ENCODE assay signal across 17 cellular contexts in the genomic region with DNA sequence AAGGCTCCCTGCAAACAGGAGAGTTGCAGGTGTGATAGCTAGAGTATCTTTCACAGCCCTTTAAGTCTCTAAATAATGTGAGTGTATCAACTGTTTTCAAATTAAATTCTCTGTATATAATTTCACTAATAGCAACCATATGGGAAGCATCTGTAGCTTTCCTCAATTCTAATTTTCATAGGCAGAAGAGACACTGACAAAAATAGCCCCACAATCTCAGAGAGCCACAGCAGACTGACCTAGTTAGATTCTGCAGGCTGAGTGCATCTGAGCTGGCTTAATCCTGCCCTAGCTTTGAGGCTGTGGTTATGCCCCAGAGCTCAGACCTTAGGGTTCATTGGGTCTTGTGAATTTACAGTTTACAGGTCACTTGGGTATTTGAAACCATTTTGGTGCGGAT.
DNase-seq lines count a peak whose midpoint lies in the region; ATAC-seq and TF ChIP-seq lines count a peak whose summit lies in the region.
"Had no signal": no experiment of that assay in that cellular context is flagged by ENCODE, and none has a peak within 500 bp of the region (broad histone marks: within the 10 kb centered on the region; RNA-seq: fewer than 3 reads in every experiment).

No MANE protein-coding gene starts in this region.

- H2AFZ ChIP-seq in GM23338, result no peak overlapping the region

- H3K4me1 Mint-ChIP-seq in GM23338, result peaks cover 10% of the 10 kb centered on the region; the same call in 2 of the 3 replicates
- H3K4me1 Mint-ChIP-seq: IgD-negative memory B cell had no signal

- TF ChIP-seq CTCF in GM23338 (conservative IDR thresholded peaks at IDR 0.05; ENCODE audit: low read depth in 2 of 2) (no peak), testis (IDR thresholded peaks at IDR 0.05) (no peak)

- H3K4me3 ChIP-seq in GM23338 (no peak overlapping the region), testis (no peak overlapping the region)
- H3K4me3 ChIP-seq: SK-N-MC had no signal

- TF ChIP-seq POLR2A in testis (IDR thresholded peaks at IDR 0.05), result no peak

- peaks cover 2% of the 10 kb centered on the region for H3K27me3 Mint-ChIP-seq in GM23338 (ENCODE audit: insufficient read depth, low read depth, poor library complexity)
- H3K27me3 Mint-ChIP-seq: CD4-positive, alpha-beta T cell; IgD-negative memory B cell had no signal

- no peaks in the 10 kb centered on the region for H3F3A ChIP-seq in GM23338 (replicated peaks; ENCODE audit: low read depth)

- no peak for DNase-seq in GM23338 (ENCODE audit: low spot score)
- DNase-seq in NCI-H69 (lab: John Stamatoyannopoulos, UW), result peak; percentile 41
- DNase-seq in cerebellum (ENCODE audit: low spot score), result peak; percentile 84
- DNase-seq in substantia nigra (lab: John Stamatoyannopoulos, UW), result peak in 2 of 49 donors; percentile 25 to 42
- no peak for DNase-seq in NCI-H146 (lab: John Stamatoyannopoulos, UW)
- DNase-seq in testis, result no peak
- DNase-seq in NCI-H1048 (lab: John Stamatoyannopoulos, UW), result no peak
- DNase-seq: BE2C; CD4-positive, alpha-beta T cell; DMS79 treated with DMSO at 0.1 percent for 48 hours; HCEC 1CT; NCI-H1105 treated with DMSO at 0.1 percent for 48 hours; NCI-H2029; NCI-H2171; NCI-H774 had no signal

- no peaks in the 10 kb centered on the region for H3K9me2 ChIP-seq in GM23338 (ENCODE audit: insufficient read depth)

- H3K9me3 Mint-ChIP-seq in GM23338, result no peaks in the 10 kb centered on the region

- 64 to 81% methylated on average over 1 of the region's 1 CpG for WGBS in testis, 2 donors

- peaks cover 7% of the 10 kb centered on the region; the same call in 2 of the 3 replicates for H3K36me3 Mint-ChIP-seq in GM23338 (ENCODE audit: low read depth)
- H3K36me3 Mint-ChIP-seq: IgD-negative memory B cell had no signal

- intact Hi-C loops in testis (cut with DNase I; ENCODE audit: low total_unique reads), result no loop called here

- H3K4me1 ChIP-seq in GM23338 (ENCODE audit: insufficient read depth) (no peaks in the 10 kb centered on the region; the same call in 1 of the 2 replicates), testis (peaks cover 2% of the 10 kb centered on the region)

- no peak overlapping the region for H3K27ac ChIP-seq in GM23338 (ENCODE audit: low read depth)
- H3K27ac ChIP-seq in substantia nigra (ENCODE audit: low read depth, low read length, poor library complexity, severe bottlenecking), result peak overlapping the region; percentile 27
- no peak overlapping the region for H3K27ac ChIP-seq in testis
- H3K27ac ChIP-seq: SK-N-MC had no signal

- peak; percentile 66 for ATAC-seq in GM23338

- H4K20me1 ChIP-seq in GM23338 (replicated peaks; ENCODE audit: insufficient read depth), result no peaks in the 10 kb centered on the region

- H3K4me3 Mint-ChIP-seq in GM23338, result no peak overlapping the region
- H3K4me3 Mint-ChIP-seq: CD4-positive, alpha-beta T cell; IgD-negative memory B cell had no signal

- H3K9me3 ChIP-seq in testis, result no peaks in the 10 kb centered on the region
- H3K9me3 ChIP-seq: BE2C had no signal

- H3K4me2 ChIP-seq in GM23338, result no peak overlapping the region

- H3K79me2 ChIP-seq in GM23338 (replicated peaks; ENCODE audit: insufficient read depth), result peaks cover 87% of the 10 kb centered on the region

- no peaks in the 10 kb centered on the region for H3K36me3 ChIP-seq in GM23338 (ENCODE audit: insufficient read depth)
- no peaks in the 10 kb centered on the region for H3K36me3 ChIP-seq in testis (ENCODE audit: low read depth, missing control alignments)
- H3K36me3 ChIP-seq: BE2C had no signal

- H3K27ac Mint-ChIP-seq in GM23338, result no peak overlapping the region
- H3K27ac Mint-ChIP-seq: CD4-positive, alpha-beta T cell; IgD-negative memory B cell had no signal

- H3K27me3 ChIP-seq in GM23338 (ENCODE audit: insufficient read depth) (no peaks in the 10 kb centered on the region), testis (no peaks in the 10 kb centered on the region)
- H3K27me3 ChIP-seq: BE2C had no signal

TF ChIP-seq in GM23338, 12 proteins besides CTCF, POLR2A, EP300 and RAD21 (continues in another document):
- TF ChIP-seq, protein P1, sequence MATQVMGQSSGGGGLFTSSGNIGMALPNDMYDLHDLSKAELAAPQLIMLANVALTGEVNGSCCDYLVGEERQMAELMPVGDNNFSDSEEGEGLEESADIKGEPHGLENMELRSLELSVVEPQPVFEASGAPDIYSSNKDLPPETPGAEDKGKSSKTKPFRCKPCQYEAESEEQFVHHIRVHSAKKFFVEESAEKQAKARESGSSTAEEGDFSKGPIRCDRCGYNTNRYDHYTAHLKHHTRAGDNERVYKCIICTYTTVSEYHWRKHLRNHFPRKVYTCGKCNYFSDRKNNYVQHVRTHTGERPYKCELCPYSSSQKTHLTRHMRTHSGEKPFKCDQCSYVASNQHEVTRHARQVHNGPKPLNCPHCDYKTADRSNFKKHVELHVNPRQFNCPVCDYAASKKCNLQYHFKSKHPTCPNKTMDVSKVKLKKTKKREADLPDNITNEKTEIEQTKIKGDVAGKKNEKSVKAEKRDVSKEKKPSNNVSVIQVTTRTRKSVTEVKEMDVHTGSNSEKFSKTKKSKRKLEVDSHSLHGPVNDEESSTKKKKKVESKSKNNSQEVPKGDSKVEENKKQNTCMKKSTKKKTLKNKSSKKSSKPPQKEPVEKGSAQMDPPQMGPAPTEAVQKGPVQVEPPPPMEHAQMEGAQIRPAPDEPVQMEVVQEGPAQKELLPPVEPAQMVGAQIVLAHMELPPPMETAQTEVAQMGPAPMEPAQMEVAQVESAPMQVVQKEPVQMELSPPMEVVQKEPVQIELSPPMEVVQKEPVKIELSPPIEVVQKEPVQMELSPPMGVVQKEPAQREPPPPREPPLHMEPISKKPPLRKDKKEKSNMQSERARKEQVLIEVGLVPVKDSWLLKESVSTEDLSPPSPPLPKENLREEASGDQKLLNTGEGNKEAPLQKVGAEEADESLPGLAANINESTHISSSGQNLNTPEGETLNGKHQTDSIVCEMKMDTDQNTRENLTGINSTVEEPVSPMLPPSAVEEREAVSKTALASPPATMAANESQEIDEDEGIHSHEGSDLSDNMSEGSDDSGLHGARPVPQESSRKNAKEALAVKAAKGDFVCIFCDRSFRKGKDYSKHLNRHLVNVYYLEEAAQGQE (IDR thresholded peaks at IDR 0.05; ENCODE audit: unreplicated experiment), result no peak
- TF ChIP-seq NANOG (IDR thresholded peaks at IDR 0.05; ENCODE audit: borderline replicate concordance) (no peak), JUNB (IDR thresholded peaks at IDR 0.05; ENCODE audit: unreplicated experiment) (no peak), CREB1 (CRISPR knock-in tag; IDR thresholded peaks at IDR 0.05; ENCODE audit: low read depth) (no peak), EZH2phosphoT487 (IDR thresholded peaks at IDR 0.05; ENCODE audit: unreplicated experiment) (no peak)
- TF ChIP-seq, protein P2, sequence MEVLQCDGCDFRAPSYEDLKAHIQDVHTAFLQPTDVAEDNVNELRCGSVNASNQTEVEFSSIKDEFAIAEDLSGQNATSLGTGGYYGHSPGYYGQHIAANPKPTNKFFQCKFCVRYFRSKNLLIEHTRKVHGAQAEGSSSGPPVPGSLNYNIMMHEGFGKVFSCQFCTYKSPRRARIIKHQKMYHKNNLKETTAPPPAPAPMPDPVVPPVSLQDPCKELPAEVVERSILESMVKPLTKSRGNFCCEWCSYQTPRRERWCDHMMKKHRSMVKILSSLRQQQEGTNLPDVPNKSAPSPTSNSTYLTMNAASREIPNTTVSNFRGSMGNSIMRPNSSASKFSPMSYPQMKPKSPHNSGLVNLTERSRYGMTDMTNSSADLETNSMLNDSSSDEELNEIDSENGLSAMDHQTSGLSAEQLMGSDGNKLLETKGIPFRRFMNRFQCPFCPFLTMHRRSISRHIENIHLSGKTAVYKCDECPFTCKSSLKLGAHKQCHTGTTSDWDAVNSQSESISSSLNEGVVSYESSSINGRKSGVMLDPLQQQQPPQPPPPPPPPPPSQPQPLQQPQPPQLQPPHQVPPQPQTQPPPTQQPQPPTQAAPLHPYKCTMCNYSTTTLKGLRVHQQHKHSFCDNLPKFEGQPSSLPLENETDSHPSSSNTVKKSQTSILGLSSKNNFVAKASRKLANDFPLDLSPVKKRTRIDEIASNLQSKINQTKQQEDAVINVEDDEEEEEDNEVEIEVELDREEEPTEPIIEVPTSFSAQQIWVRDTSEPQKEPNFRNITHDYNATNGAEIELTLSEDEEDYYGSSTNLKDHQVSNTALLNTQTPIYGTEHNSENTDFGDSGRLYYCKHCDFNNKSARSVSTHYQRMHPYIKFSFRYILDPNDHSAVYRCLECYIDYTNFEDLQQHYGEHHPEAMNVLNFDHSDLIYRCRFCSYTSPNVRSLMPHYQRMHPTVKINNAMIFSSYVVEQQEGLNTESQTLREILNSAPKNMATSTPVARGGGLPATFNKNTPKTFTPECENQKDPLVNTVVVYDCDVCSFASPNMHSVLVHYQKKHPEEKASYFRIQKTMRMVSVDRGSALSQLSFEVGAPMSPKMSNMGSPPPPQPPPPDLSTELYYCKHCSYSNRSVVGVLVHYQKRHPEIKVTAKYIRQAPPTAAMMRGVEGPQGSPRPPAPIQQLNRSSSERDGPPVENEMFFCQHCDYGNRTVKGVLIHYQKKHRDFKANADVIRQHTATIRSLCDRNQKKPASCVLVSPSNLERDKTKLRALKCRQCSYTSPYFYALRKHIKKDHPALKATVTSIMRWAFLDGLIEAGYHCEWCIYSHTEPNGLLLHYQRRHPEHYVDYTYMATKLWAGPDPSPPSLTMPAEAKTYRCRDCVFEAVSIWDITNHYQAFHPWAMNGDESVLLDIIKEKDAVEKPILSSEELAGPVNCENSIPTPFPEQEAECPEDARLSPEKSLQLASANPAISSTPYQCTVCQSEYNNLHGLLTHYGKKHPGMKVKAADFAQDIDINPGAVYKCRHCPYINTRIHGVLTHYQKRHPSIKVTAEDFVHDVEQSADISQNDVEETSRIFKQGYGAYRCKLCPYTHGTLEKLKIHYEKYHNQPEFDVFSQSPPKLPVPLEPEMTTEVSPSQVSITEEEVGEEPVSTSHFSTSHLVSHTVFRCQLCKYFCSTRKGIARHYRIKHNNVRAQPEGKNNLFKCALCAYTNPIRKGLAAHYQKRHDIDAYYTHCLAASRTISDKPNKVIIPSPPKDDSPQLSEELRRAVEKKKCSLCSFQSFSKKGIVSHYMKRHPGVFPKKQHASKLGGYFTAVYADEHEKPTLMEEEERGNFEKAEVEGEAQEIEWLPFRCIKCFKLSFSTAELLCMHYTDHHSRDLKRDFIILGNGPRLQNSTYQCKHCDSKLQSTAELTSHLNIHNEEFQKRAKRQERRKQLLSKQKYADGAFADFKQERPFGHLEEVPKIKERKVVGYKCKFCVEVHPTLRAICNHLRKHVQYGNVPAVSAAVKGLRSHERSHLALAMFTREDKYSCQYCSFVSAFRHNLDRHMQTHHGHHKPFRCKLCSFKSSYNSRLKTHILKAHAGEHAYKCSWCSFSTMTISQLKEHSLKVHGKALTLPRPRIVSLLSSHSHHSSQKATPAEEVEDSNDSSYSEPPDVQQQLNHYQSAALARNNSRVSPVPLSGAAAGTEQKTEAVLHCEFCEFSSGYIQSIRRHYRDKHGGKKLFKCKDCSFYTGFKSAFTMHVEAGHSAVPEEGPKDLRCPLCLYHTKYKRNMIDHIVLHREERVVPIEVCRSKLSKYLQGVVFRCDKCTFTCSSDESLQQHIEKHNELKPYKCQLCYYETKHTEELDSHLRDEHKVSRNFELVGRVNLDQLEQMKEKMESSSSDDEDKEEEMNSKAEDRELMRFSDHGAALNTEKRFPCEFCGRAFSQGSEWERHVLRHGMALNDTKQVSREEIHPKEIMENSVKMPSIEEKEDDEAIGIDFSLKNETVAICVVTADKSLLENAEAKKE (CRISPR knock-in tag; IDR thresholded peaks at IDR 0.05), result no peak

Comparison
In these comparisons a context has a peak if more than half of its experiments do, and no peak if none do; other contexts are left out.
1. DNase-seq: peak in NCI-H69 (single experiment) and cerebellum (single experiment); none in GM23338 (single experiment), NCI-H146 (single experiment), testis (single experiment) and NCI-H1048 (single experiment).